In the genomic region with DNA sequence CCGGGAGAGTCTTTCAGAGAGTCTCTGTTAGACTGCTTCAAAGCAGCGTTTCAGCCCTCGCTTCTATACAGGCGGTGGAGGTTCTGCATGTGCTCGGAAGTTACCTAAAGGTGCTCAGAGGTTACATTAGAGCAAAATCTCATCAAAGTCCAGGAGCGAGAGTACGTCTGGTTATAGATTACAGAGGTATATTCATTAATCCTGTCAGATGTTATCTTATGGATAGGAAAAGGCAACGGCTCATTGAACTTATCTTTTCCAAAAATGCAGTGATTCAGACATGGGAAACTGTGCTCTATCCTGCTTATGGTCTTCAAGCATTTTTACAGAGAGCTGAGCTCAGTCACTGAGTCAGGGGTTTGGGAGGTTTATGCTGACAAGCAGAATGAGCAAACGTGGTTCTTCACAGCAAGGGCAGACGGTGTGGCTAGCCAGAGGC, we compare ENCODE assay signal across 1 cellular context.
TF ChIP-seq lines count a peak whose summit lies in the region.

No MANE protein-coding gene starts in this region.

TF ChIP-seq in HepG2, 621 proteins besides CTCF, POLR2A, EP300 and RAD21:
- TF ChIP-seq RNF2 (conservative IDR thresholded peaks at IDR 0.05; ENCODE audit: low read depth) (no peak), MIER2 (CRISPR knock-in tag; IDR thresholded peaks at IDR 0.05) (no peak), MAFK (conservative IDR thresholded peaks at IDR 0.05 in 1 of 2, IDR thresholded peaks at IDR 0.05 in 1 of 2; ENCODE audit: low read length in 2 of 2) (peak in 1 of 2 experiments; percentile 35; a peak in 1 of 4 replicates), MAFF (IDR thresholded peaks at IDR 0.05; ENCODE audit: low read depth, low read length) (0 out of 2 replicates have a peak, but pooled peaks have one; percentile 22), WIZ (CRISPR knock-in tag; IDR thresholded peaks at IDR 0.05) (no peak), ZNF543 (CRISPR knock-in tag; IDR thresholded peaks at IDR 0.05) (no peak)
- TF ChIP-seq, protein P1, sequence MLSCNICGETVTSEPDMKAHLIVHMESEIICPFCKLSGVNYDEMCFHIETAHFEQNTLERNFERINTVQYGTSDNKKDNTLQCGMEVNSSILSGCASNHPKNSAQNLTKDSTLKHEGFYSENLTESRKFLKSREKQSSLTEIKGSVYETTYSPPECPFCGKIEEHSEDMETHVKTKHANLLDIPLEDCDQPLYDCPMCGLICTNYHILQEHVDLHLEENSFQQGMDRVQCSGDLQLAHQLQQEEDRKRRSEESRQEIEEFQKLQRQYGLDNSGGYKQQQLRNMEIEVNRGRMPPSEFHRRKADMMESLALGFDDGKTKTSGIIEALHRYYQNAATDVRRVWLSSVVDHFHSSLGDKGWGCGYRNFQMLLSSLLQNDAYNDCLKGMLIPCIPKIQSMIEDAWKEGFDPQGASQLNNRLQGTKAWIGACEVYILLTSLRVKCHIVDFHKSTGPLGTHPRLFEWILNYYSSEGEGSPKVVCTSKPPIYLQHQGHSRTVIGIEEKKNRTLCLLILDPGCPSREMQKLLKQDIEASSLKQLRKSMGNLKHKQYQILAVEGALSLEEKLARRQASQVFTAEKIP (CRISPR knock-in tag; IDR thresholded peaks at IDR 0.05; ENCODE audit: borderline replicate concordance), result no peak
